In genomic region chr10:24341897-24342296, GRCh38 we compare ENCODE assay signal across 18 cellular contexts.
"Had no signal": no experiment of that assay in that cellular context is flagged by ENCODE, and none has a peak within 500 bp of the region (broad histone marks: within the 10 kb centered on the region; RNA-seq: fewer than 3 reads in every experiment).

No MANE protein-coding gene starts in this region.

- H3K27ac Mint-ChIP-seq: activated CD4-positive, alpha-beta memory T cell treated with anti-CD3 and anti-CD28 coated beads, Interleukin-2, amount 10 ng/mL, durations not matched to agents 7 days and 5 days; activated CD4-positive, alpha-beta T cell treated with anti-CD3 and anti-CD28 coated beads for 36 hours; activated CD8-positive, alpha-beta memory T cell treated with anti-CD3 and anti-CD28 coated beads, Interleukin-2, amount 10 ng/mL, durations not matched to agents 7 days and 5 days; activated naive CD8-positive, alpha-beta T cell treated with anti-CD3 and anti-CD28 coated beads for 36 hours; naive thymus-derived CD4-positive, alpha-beta T cell; stimulated activated naive B cell treated with anti-CD40 and anti-IgM and Interleukin-4, amounts not matched to agents 10 μg/mL and 1 μg/mL and 100 μg/mL, for 72 hours; T-cell; WTC11 had no signal

- H3K4me1 ChIP-seq: colonic mucosa had no signal

- H3K4me1 Mint-ChIP-seq: activated CD4-positive, alpha-beta memory T cell treated with anti-CD3 and anti-CD28 coated beads, Interleukin-2, amount 10 ng/mL, durations not matched to agents 7 days and 5 days; activated CD4-positive, alpha-beta T cell treated with anti-CD3 and anti-CD28 coated beads for 36 hours; activated CD8-positive, alpha-beta memory T cell treated with anti-CD3 and anti-CD28 coated beads, Interleukin-2, amount 10 ng/mL, durations not matched to agents 7 days and 5 days; activated naive CD8-positive, alpha-beta T cell treated with anti-CD3 and anti-CD28 coated beads for 36 hours; naive thymus-derived CD4-positive, alpha-beta T cell; stimulated activated naive B cell treated with anti-CD40 and anti-IgM and Interleukin-4, amounts not matched to agents 10 μg/mL and 1 μg/mL and 100 μg/mL, for 72 hours; T-cell had no signal

- H3K9me3 Mint-ChIP-seq: activated CD4-positive, alpha-beta memory T cell treated with anti-CD3 and anti-CD28 coated beads, Interleukin-2, amount 10 ng/mL, durations not matched to agents 7 days and 5 days; activated naive CD8-positive, alpha-beta T cell treated with anti-CD3 and anti-CD28 coated beads for 36 hours; WTC11 had no signal

- H3K27ac ChIP-seq: colonic mucosa, pancreas had no signal

- H3K36me3 ChIP-seq: colonic mucosa, pancreas, tibial nerve had no signal

- H3K4me3 ChIP-seq: body of pancreas, colonic mucosa, mucosa of descending colon, pancreas, tibial nerve had no signal

- ATAC-seq: activated CD4-positive, alpha-beta T cell treated with anti-CD3 and anti-CD28 coated beads for 36 hours; activated CD8-positive, alpha-beta memory T cell treated with anti-CD3 and anti-CD28 coated beads, Interleukin-2, amount 10 ng/mL, durations not matched to agents 7 days and 5 days; body of pancreas; left lobe of liver; mucosa of descending colon; naive thymus-derived CD4-positive, alpha-beta T cell; stimulated activated naive B cell treated with anti-CD40 and anti-IgM and Interleukin-4, amounts not matched to agents 10 μg/mL and 1 μg/mL and 100 μg/mL, for 72 hours; T-cell; WTC11 had no signal

- H3K9me3 ChIP-seq: body of pancreas, colonic mucosa, mucosa of descending colon, pancreas, tibial nerve had no signal

- H3K27me3 Mint-ChIP-seq: activated CD8-positive, alpha-beta memory T cell treated with anti-CD3 and anti-CD28 coated beads, Interleukin-2, amount 10 ng/mL, durations not matched to agents 7 days and 5 days had no signal

- H3K4me3 Mint-ChIP-seq: activated CD4-positive, alpha-beta memory T cell treated with anti-CD3 and anti-CD28 coated beads, Interleukin-2, amount 10 ng/mL, durations not matched to agents 7 days and 5 days; activated CD4-positive, alpha-beta T cell treated with anti-CD3 and anti-CD28 coated beads for 36 hours; activated CD8-positive, alpha-beta memory T cell treated with anti-CD3 and anti-CD28 coated beads, Interleukin-2, amount 10 ng/mL, durations not matched to agents 7 days and 5 days; activated naive CD8-positive, alpha-beta T cell treated with anti-CD3 and anti-CD28 coated beads for 36 hours; naive thymus-derived CD4-positive, alpha-beta T cell; stimulated activated naive B cell treated with anti-CD40 and anti-IgM and Interleukin-4, amounts not matched to agents 10 μg/mL and 1 μg/mL and 100 μg/mL, for 72 hours; T-cell; WTC11 had no signal

- H3K27me3 ChIP-seq: body of pancreas, colonic mucosa, pancreas, tibial nerve had no signal

- DNase-seq: activated CD4-positive, alpha-beta memory T cell treated with anti-CD3 and anti-CD28 coated beads, Interleukin-2, amount 10 ng/mL, durations not matched to agents 7 days and 5 days; activated CD4-positive, alpha-beta T cell treated with anti-CD3 and anti-CD28 coated beads for 36 hours; activated CD8-positive, alpha-beta memory T cell treated with anti-CD3 and anti-CD28 coated beads, Interleukin-2, amount 10 ng/mL, durations not matched to agents 7 days and 5 days; activated naive CD8-positive, alpha-beta T cell treated with anti-CD3 and anti-CD28 coated beads for 36 hours; amygdala; central memory CD4-positive, alpha-beta T cell; colonic mucosa; foreskin melanocyte; kidney; mucosa of descending colon; naive thymus-derived CD4-positive, alpha-beta T cell; pancreas; stimulated activated naive B cell treated with anti-CD40 and anti-IgM and Interleukin-4, amounts not matched to agents 10 μg/mL and 1 μg/mL and 100 μg/mL, for 72 hours; T-cell had no signal

- H3K36me3 Mint-ChIP-seq: activated CD8-positive, alpha-beta memory T cell treated with anti-CD3 and anti-CD28 coated beads, Interleukin-2, amount 10 ng/mL, durations not matched to agents 7 days and 5 days; activated naive CD8-positive, alpha-beta T cell treated with anti-CD3 and anti-CD28 coated beads for 36 hours; naive thymus-derived CD4-positive, alpha-beta T cell; stimulated activated naive B cell treated with anti-CD40 and anti-IgM and Interleukin-4, amounts not matched to agents 10 μg/mL and 1 μg/mL and 100 μg/mL, for 72 hours; T-cell; WTC11 had no signal
